10 cellular contexts compared by ENCODE assay signal in the genomic region with DNA sequence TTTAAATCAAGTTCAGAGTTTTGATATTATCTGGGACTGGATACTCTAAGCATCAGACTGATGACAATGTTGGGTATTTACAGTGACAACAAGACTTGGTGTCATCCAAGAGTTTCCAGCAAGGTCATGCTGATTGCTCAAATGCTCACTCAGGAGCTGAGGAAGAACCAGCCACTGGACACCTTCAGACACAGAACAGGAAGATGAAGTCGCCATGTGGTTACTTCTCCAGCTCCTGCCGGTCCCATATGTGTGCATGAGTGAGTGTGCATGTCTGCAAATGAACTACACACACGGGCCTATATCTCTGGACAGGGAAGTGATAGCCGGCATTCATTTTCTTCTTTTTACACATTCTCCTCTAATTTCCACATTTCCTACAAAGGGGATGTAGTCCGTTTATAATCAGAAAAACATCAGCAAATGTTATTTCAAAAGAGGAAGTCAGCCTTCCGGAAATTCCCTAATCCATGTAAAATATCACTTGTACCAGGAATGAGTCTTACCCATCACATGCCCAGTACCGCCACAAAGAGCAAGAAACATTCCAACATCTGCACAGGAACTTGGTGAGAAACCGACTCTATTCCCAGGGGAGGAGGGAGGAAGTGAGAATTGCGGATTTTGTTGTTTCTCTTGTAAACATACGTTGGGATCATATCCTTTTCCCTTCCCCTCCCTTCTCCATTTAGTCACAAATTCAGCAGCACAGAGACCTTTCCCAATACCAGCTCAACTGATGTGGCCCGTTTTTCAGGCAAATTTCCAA. TPM values are rescaled to one million over a fixed set of nuclear protein-coding genes. Genes with fewer than 3 reads are reported as not detected.
DNase-seq lines count a peak whose midpoint lies in the region.
"Had no signal": no experiment of that assay in that cellular context is flagged by ENCODE, and none has a peak within 500 bp of the region (broad histone marks: within the 10 kb centered on the region; RNA-seq: fewer than 3 reads in every experiment).

No MANE protein-coding gene starts in this region.

- H3K9me3 ChIP-seq in MG63 = no peaks in the 10 kb centered on the region

- no peaks in the 10 kb centered on the region for H3K27me3 ChIP-seq in MG63

- no peak overlapping the region for H3K4me3 ChIP-seq in MG63

- peak; percentile 54 for DNase-seq in GF-D8 (lab: John Stamatoyannopoulos, UW)
- peak; percentile 8 for DNase-seq in NOMO-1 treated with dmso at 0.1 percent for 144 hours (lab: John Stamatoyannopoulos, UW; ENCODE audit: unreplicated experiment)
- DNase-seq in fibroblast of gingiva (ENCODE audit: low read depth) = peak; percentile 99
- peak; percentile 92 for DNase-seq in pulmonary artery endothelial cell (ENCODE audit: low read depth, low spot score)
- DNase-seq in DMS53 (lab: John Stamatoyannopoulos, UW) = no peak
- DNase-seq in DMS114 treated with DMSO at 0.1 percent for 48 hours (lab: John Stamatoyannopoulos, UW; ENCODE audit: unreplicated experiment) = no peak
- no peak for DNase-seq in NCI-H2196 treated with DMSO at 0.1 percent for 48 hours (lab: John Stamatoyannopoulos, UW; ENCODE audit: unreplicated experiment)
- no peak for DNase-seq in MG63
- DNase-seq: activated naive CD4-positive, alpha-beta T cell treated with anti-CD3 and anti-CD28 coated beads, Interleukin-2, amount 10 ng/mL, durations not matched to agents 7 days and 5 days; glutamatergic neuron had no signal

- H3K36me3 ChIP-seq in MG63 = no peaks in the 10 kb centered on the region

RNA-seq across cellular contexts. Expression of gene RFX8, which starts 10.8 kb away (rescaled TPM):
- 0.66 and 1.3 TPM in 2 replicates for total RNA-seq in pulmonary artery endothelial cell
- total RNA-seq in MG63 (2014; rRNA removed; shearing (Covaris generic); ENCODE audit: low replicate concordance) = not detected in 2 replicates

Comparison
In these comparisons a context has a peak if more than half of its experiments do, and no peak if none do; other contexts are left out.
1. DNase-seq: peak in GF-D8 (single experiment), NOMO-1 treated with dmso at 0.1 percent for 144 hours (single experiment), fibroblast of gingiva (single experiment) and pulmonary artery endothelial cell (single experiment); none in DMS53 (single experiment), DMS114 treated with DMSO at 0.1 percent for 48 hours (single experiment), NCI-H2196 treated with DMSO at 0.1 percent for 48 hours (single experiment) and MG63 (single experiment).